In genomic region chr10:32237644-32238345, GRCh38 we compare ENCODE assay signal across 20 cellular contexts.
DNase-seq lines count a peak whose midpoint lies in the region; ATAC-seq, FAIRE-seq and TF ChIP-seq lines count a peak whose summit lies in the region.
"Had no signal": no experiment of that assay in that cellular context is flagged by ENCODE, and none has a peak within 500 bp of the region (broad histone marks: within the 10 kb centered on the region; RNA-seq: fewer than 3 reads in every experiment).

No MANE protein-coding gene starts in this region.

- H3F3A ChIP-seq in GM23338 (replicated peaks; ENCODE audit: low read depth), result no peaks in the 10 kb centered on the region

- H3K27ac ChIP-seq in ACC112 (ENCODE audit: low read depth, low read length) (peak overlapping the region; percentile 48), GM23338 (ENCODE audit: low read depth) (no peak overlapping the region), astrocyte (ENCODE audit: low read depth, low read length) (peak overlapping the region; percentile 4)
- H3K27ac ChIP-seq: A549, coronary artery, parathyroid adenoma, upper lobe of left lung had no signal

- no peak for DNase-seq in GM23338 (ENCODE audit: low spot score)
- DNase-seq in astrocyte (ENCODE audit: low read depth), result peak; percentile 89
- DNase-seq in fibroblast of the conjunctiva (ENCODE audit: low read depth), result peak; percentile 12
- DNase-seq in stimulated activated naive CD4-positive, alpha-beta T cell treated with Interleukin-2 at 50 U/mL for 16 hours (lab: John Stamatoyannopoulos, UW), result no peak
- no peak for DNase-seq in natural killer cell treated with Interleukin-12 subunit alpha and Interleukin-12 subunit beta and Interleukin-15 and Interleukin-18, amount 100 ng/mL, for 72 hours (ENCODE audit: low spot score)
- DNase-seq in NCI-H1417 treated with DMSO at 0.1 percent for 48 hours (lab: John Stamatoyannopoulos, UW), result no peak
- DNase-seq in DMS153 treated with DMSO at 0.1 percent for 48 hours (lab: John Stamatoyannopoulos, UW; ENCODE audit: unreplicated experiment), result no peak
- DNase-seq: activated CD4-positive, alpha-beta T cell treated with anti-CD3 and anti-CD28 coated beads, Interleukin-2, amount 50 U/mL, for 4 hours; activated T-cell treated with anti-CD3 and anti-CD28 coated beads, Interleukin-2, amount 50 U/mL, for 72 hours; Caco-2; NCI-H1930; NCI-H526 treated with DMSO at 0.1 percent for 48 hours; small intestine; upper lobe of left lung had no signal

- H3K27ac Mint-ChIP-seq in GM23338 (no peak overlapping the region), astrocyte (ENCODE audit: unreplicated experiment) (no peak overlapping the region)
- H3K27ac Mint-ChIP-seq in natural killer cell treated with Interleukin-12 subunit alpha and Interleukin-12 subunit beta and Interleukin-15 and Interleukin-18, amount 100 ng/mL, for 72 hours, result no peak overlapping the region
- H3K27ac Mint-ChIP-seq: activated T-cell treated with anti-CD3 and anti-CD28 coated beads, Interleukin-2, amount 50 U/mL, for 72 hours had no signal

- peaks cover 34% of the 10 kb centered on the region for H3K4me1 ChIP-seq in ACC112 (ENCODE audit: control insufficient read depth, insufficient read depth, low read length, unreplicated experiment)
- no peaks in the 10 kb centered on the region for H3K4me1 ChIP-seq in GM23338 (ENCODE audit: insufficient read depth)
- peaks cover 9% of the 10 kb centered on the region for H3K4me1 ChIP-seq in astrocyte (ENCODE audit: insufficient read depth, low read length)
- H3K4me1 ChIP-seq: Caco-2, parathyroid adenoma, upper lobe of left lung had no signal

- H3K36me3 Mint-ChIP-seq in GM23338 (ENCODE audit: low read depth) (peaks cover 17% of the 10 kb centered on the region), astrocyte (ENCODE audit: low read depth, unreplicated experiment) (no peaks in the 10 kb centered on the region)
- no peaks in the 10 kb centered on the region for H3K36me3 Mint-ChIP-seq in natural killer cell treated with Interleukin-12 subunit alpha and Interleukin-12 subunit beta and Interleukin-15 and Interleukin-18, amount 100 ng/mL, for 72 hours

- H3K4me3 ChIP-seq in ACC112 (ENCODE audit: low read depth, low read length) (no peak overlapping the region), GM23338 (no peak overlapping the region), astrocyte (ENCODE audit: insufficient read depth, low read depth, low read length) (no peak overlapping the region)
- H3K4me3 ChIP-seq: A549, coronary artery, upper lobe of left lung had no signal

- FAIRE-seq in astrocyte (lab: Jason Lieb, UNC), result peak; percentile 76
- FAIRE-seq: A549, GM18507, small intestine had no signal

- H3K27me3 Mint-ChIP-seq in GM23338 (ENCODE audit: insufficient read depth, low read depth, poor library complexity) (peaks cover 4% of the 10 kb centered on the region), astrocyte (ENCODE audit: low read depth, unreplicated experiment) (no peaks in the 10 kb centered on the region)
- H3K27me3 Mint-ChIP-seq in natural killer cell treated with Interleukin-12 subunit alpha and Interleukin-12 subunit beta and Interleukin-15 and Interleukin-18, amount 100 ng/mL, for 72 hours, result peaks cover 7 to 12% of the 10 kb centered on the region in 2 donors

- H3K36me3 ChIP-seq in ACC112 (ENCODE audit: insufficient read depth, low read length) (no peaks in the 10 kb centered on the region), GM23338 (ENCODE audit: insufficient read depth) (no peaks in the 10 kb centered on the region), astrocyte (ENCODE audit: insufficient read depth, low read length) (no peaks in the 10 kb centered on the region)
- H3K36me3 ChIP-seq: upper lobe of left lung had no signal

- no peaks in the 10 kb centered on the region for H3K9me2 ChIP-seq in GM23338 (ENCODE audit: insufficient read depth)

- H3K27me3 ChIP-seq in ACC112 (ENCODE audit: insufficient read depth, low read length) (no peaks in the 10 kb centered on the region), GM23338 (ENCODE audit: insufficient read depth) (no peaks in the 10 kb centered on the region), astrocyte (ENCODE audit: insufficient read depth, low read length) (no peaks in the 10 kb centered on the region)

- H2AFZ ChIP-seq in ACC112 (ENCODE audit: low read length, unreplicated experiment) (peak overlapping the region; percentile 53), GM23338 (peak overlapping the region; percentile 38; the same call in 1 of the 2 replicates), astrocyte (ENCODE audit: low read depth, low read length) (no peak overlapping the region)
- H2AFZ ChIP-seq: parathyroid adenoma had no signal

- no peak overlapping the region for H3K4me2 ChIP-seq in GM23338
- peak overlapping the region; percentile 54 for H3K4me2 ChIP-seq in astrocyte (ENCODE audit: low read length)
- H3K4me2 ChIP-seq: A549 had no signal

- H3K4me1 Mint-ChIP-seq in GM23338 (no peaks in the 10 kb centered on the region), astrocyte (ENCODE audit: low read depth, unreplicated experiment) (peaks cover 8% of the 10 kb centered on the region)
- no peaks in the 10 kb centered on the region for H3K4me1 Mint-ChIP-seq in natural killer cell treated with Interleukin-12 subunit alpha and Interleukin-12 subunit beta and Interleukin-15 and Interleukin-18, amount 100 ng/mL, for 72 hours (ENCODE audit: low read depth in 2 of 2)

- no peaks in the 10 kb centered on the region for H3K9me3 ChIP-seq in astrocyte (ENCODE audit: insufficient read depth, low read depth, low read length)
- H3K9me3 ChIP-seq: A549 had no signal

- H4K20me1 ChIP-seq in GM23338 (replicated peaks; ENCODE audit: insufficient read depth) (no peaks in the 10 kb centered on the region), astrocyte (ENCODE audit: insufficient read depth, low read length) (no peaks in the 10 kb centered on the region)

- TF ChIP-seq CTCF in GM23338 (conservative IDR thresholded peaks at IDR 0.05; ENCODE audit: low read depth in 2 of 2) (no peak), astrocyte (IDR thresholded peaks at IDR 0.05; ENCODE audit: insufficient read depth, low read depth, low read length) (no peak)

- H3K9ac ChIP-seq in astrocyte (ENCODE audit: low read length), result no peak overlapping the region
- H3K9ac ChIP-seq: parathyroid adenoma had no signal

- H3K4me3 Mint-ChIP-seq in GM23338 (no peak overlapping the region), astrocyte (ENCODE audit: unreplicated experiment) (no peak overlapping the region)
- no peak overlapping the region for H3K4me3 Mint-ChIP-seq in natural killer cell treated with Interleukin-12 subunit alpha and Interleukin-12 subunit beta and Interleukin-15 and Interleukin-18, amount 100 ng/mL, for 72 hours
- H3K4me3 Mint-ChIP-seq: activated T-cell treated with anti-CD3 and anti-CD28 coated beads, Interleukin-2, amount 50 U/mL, for 72 hours had no signal

- no peak for ATAC-seq in GM23338
- no peak for ATAC-seq in natural killer cell treated with Interleukin-12 subunit alpha and Interleukin-12 subunit beta and Interleukin-15 and Interleukin-18, amount 100 ng/mL, for 72 hours
- ATAC-seq: A549; activated T-cell treated with anti-CD3 and anti-CD28 coated beads, Interleukin-2, amount 50 U/mL, for 72 hours; left lobe of liver had no signal

- H3K79me2 ChIP-seq in ACC112 (ENCODE audit: control insufficient read depth, insufficient read depth, low read length, unreplicated experiment), result no peaks in the 10 kb centered on the region
- H3K79me2 ChIP-seq in GM23338 (replicated peaks; ENCODE audit: insufficient read depth), result no peaks in the 10 kb centered on the region
- H3K79me2 ChIP-seq in astrocyte (ENCODE audit: insufficient read depth, low read length), result no peaks in the 10 kb centered on the region
- H3K79me2 ChIP-seq: parathyroid adenoma had no signal

- H3K9me3 Mint-ChIP-seq in GM23338, result peaks cover 31% of the 10 kb centered on the region
- peaks cover 7% of the 10 kb centered on the region for H3K9me3 Mint-ChIP-seq in astrocyte (ENCODE audit: unreplicated experiment)
- H3K9me3 Mint-ChIP-seq in natural killer cell treated with Interleukin-12 subunit alpha and Interleukin-12 subunit beta and Interleukin-15 and Interleukin-18, amount 100 ng/mL, for 72 hours, result no peaks in the 10 kb centered on the region

Comparison
In these comparisons a context has a peak if more than half of its experiments do, and no peak if none do; other contexts are left out.
1. DNase-seq: peak in astrocyte (single experiment) and fibroblast of the conjunctiva (single experiment); none in GM23338 (single experiment), stimulated activated naive CD4-positive, alpha-beta T cell treated with Interleukin-2 at 50 U/mL for 16 hours (single experiment), natural killer cell treated with Interleukin-12 subunit alpha and Interleukin-12 subunit beta and Interleukin-15 and Interleukin-18, amount 100 ng/mL, for 72 hours (single experiment), NCI-H1417 treated with DMSO at 0.1 percent for 48 hours (single experiment) and DMS153 treated with DMSO at 0.1 percent for 48 hours (single experiment).